In genomic region chr10:70137927-70138883, GRCh38 we compare ENCODE assay signal across 1 cellular context.
TF ChIP-seq lines count a peak whose summit lies in the region.

No MANE protein-coding gene starts in this region.

TF ChIP-seq in HCT116, 20 proteins besides CTCF, POLR2A, EP300 and RAD21:
- TF ChIP-seq, protein P1, sequence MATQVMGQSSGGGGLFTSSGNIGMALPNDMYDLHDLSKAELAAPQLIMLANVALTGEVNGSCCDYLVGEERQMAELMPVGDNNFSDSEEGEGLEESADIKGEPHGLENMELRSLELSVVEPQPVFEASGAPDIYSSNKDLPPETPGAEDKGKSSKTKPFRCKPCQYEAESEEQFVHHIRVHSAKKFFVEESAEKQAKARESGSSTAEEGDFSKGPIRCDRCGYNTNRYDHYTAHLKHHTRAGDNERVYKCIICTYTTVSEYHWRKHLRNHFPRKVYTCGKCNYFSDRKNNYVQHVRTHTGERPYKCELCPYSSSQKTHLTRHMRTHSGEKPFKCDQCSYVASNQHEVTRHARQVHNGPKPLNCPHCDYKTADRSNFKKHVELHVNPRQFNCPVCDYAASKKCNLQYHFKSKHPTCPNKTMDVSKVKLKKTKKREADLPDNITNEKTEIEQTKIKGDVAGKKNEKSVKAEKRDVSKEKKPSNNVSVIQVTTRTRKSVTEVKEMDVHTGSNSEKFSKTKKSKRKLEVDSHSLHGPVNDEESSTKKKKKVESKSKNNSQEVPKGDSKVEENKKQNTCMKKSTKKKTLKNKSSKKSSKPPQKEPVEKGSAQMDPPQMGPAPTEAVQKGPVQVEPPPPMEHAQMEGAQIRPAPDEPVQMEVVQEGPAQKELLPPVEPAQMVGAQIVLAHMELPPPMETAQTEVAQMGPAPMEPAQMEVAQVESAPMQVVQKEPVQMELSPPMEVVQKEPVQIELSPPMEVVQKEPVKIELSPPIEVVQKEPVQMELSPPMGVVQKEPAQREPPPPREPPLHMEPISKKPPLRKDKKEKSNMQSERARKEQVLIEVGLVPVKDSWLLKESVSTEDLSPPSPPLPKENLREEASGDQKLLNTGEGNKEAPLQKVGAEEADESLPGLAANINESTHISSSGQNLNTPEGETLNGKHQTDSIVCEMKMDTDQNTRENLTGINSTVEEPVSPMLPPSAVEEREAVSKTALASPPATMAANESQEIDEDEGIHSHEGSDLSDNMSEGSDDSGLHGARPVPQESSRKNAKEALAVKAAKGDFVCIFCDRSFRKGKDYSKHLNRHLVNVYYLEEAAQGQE (IDR thresholded peaks at IDR 0.05; ENCODE audit: low read depth), result no peak
- 0 out of 2 replicates have a peak, but pooled peaks have one; percentile 16 for TF ChIP-seq ZFX (IDR thresholded peaks at IDR 0.05)
